ENCODE assay signal across 14 cellular contexts in genomic region chr14:91454155-91454554, GRCh38. TPM values are rescaled to one million over a fixed set of nuclear protein-coding genes. Genes with fewer than 3 reads are reported as not detected.
DNase-seq lines count a peak whose midpoint lies in the region; ATAC-seq lines count a peak whose summit lies in the region.
"Had no signal": no experiment of that assay in that cellular context is flagged by ENCODE, and none has a peak within 500 bp of the region (broad histone marks: within the 10 kb centered on the region; RNA-seq: fewer than 3 reads in every experiment).

No MANE protein-coding gene starts in this region.

- H3K27ac Mint-ChIP-seq in stimulated activated naive CD8-positive, alpha-beta T cell treated with anti-CD3 and anti-CD28 coated beads, Interleukin-15, amount 100 ng/mL, for 72 hours = no peak overlapping the region
- H3K27ac Mint-ChIP-seq in activated CD8-positive, alpha-beta T cell treated with anti-CD3 and anti-CD28 coated beads, Interleukin-2, amount 10 ng/mL, durations not matched to agents 7 days and 5 days = peak overlapping the region; percentile 21
- H3K27ac Mint-ChIP-seq in immature natural killer cell = peak overlapping the region in 5 of 6 donors; percentile 22 to 78 (median 67)

- CTCF ChIA-PET in activated CD8-positive, alpha-beta T cell treated with anti-CD3 and anti-CD28 coated beads, Interleukin-2, amount 10 ng/mL, durations not matched to agents 7 days and 5 days (lab: Charles Lee) = interaction anchor here (1.0 to 1.3 kb wide), 2 partner anchors 10 to 131 kb away, joined by 3 to 4 read pairs; no protein-coding TSS in a partner anchor

- peaks cover 30% of the 10 kb centered on the region for H3K4me1 Mint-ChIP-seq in stimulated activated naive CD8-positive, alpha-beta T cell treated with anti-CD3 and anti-CD28 coated beads, Interleukin-15, amount 100 ng/mL, for 72 hours
- H3K4me1 Mint-ChIP-seq in activated CD8-positive, alpha-beta T cell treated with anti-CD3 and anti-CD28 coated beads, Interleukin-2, amount 10 ng/mL, durations not matched to agents 7 days and 5 days (ENCODE audit: low read depth) = peaks cover 24% of the 10 kb centered on the region
- H3K4me1 Mint-ChIP-seq in immature natural killer cell = peaks cover 0 to 16% of the 10 kb centered on the region in 2 donors

- POLR2A ChIA-PET in activated CD8-positive, alpha-beta T cell treated with anti-CD3 and anti-CD28 coated beads, Interleukin-2, amount 10 ng/mL, durations not matched to agents 7 days and 5 days (lab: Charles Lee) = no interaction called here

- no peak for DNase-seq in stimulated activated naive CD8-positive, alpha-beta T cell treated with anti-CD3 and anti-CD28 coated beads, Interleukin-15, Interleukin-2, amounts not matched to agents 100 U/mL and 50 U/mL, for 24 hours
- DNase-seq in stimulated activated naive CD8-positive, alpha-beta T cell treated with anti-CD3 and anti-CD28 coated beads, Interleukin-15, amount 100 ng/mL, for 72 hours = no peak
- no peak for DNase-seq in activated CD8-positive, alpha-beta T cell treated with anti-CD3 and anti-CD28 coated beads, Interleukin-2, amount 10 ng/mL, durations not matched to agents 7 days and 5 days
- DNase-seq in immature natural killer cell = no peak
- DNase-seq: Caco-2, DMS79, NCI-H1417 treated with DMSO at 0.1 percent for 48 hours, NCI-H2029, NCI-H82, Right ventricle myocardium superior had no signal

- peak; percentile 61 for ATAC-seq in stimulated activated naive CD8-positive, alpha-beta T cell treated with anti-CD3 and anti-CD28 coated beads, Interleukin-15, Interleukin-2, amounts not matched to agents 100 U/mL and 50 U/mL, for 24 hours
- no peak for ATAC-seq in stimulated activated naive CD8-positive, alpha-beta T cell treated with anti-CD3 and anti-CD28 coated beads, Interleukin-15, amount 100 ng/mL, for 72 hours
- ATAC-seq in activated CD8-positive, alpha-beta T cell treated with anti-CD3 and anti-CD28 coated beads, Interleukin-2, amount 10 ng/mL, durations not matched to agents 7 days and 5 days = no peak
- ATAC-seq in HG02571 (IDR thresholded peaks at IDR 0.05; ENCODE audit: unreplicated experiment) (no peak), HG02981 (IDR thresholded peaks at IDR 0.05; ENCODE audit: unreplicated experiment) (no peak), HG02870 (IDR thresholded peaks at IDR 0.05; ENCODE audit: unreplicated experiment) (no peak)

- H3K4me3 Mint-ChIP-seq in stimulated activated naive CD8-positive, alpha-beta T cell treated with anti-CD3 and anti-CD28 coated beads, Interleukin-15, amount 100 ng/mL, for 72 hours = no peak overlapping the region
- H3K4me3 Mint-ChIP-seq in activated CD8-positive, alpha-beta T cell treated with anti-CD3 and anti-CD28 coated beads, Interleukin-2, amount 10 ng/mL, durations not matched to agents 7 days and 5 days = no peak overlapping the region
- no peak overlapping the region for H3K4me3 Mint-ChIP-seq in immature natural killer cell

- peaks cover 44% of the 10 kb centered on the region for H3K36me3 Mint-ChIP-seq in activated CD8-positive, alpha-beta T cell treated with anti-CD3 and anti-CD28 coated beads, Interleukin-2, amount 10 ng/mL, durations not matched to agents 7 days and 5 days (ENCODE audit: low read depth)
- peaks cover 0 to 11% (median 5%) of the 10 kb centered on the region in 3 donors for H3K36me3 Mint-ChIP-seq in immature natural killer cell

- no peaks in the 10 kb centered on the region for H3K9me3 Mint-ChIP-seq in stimulated activated naive CD8-positive, alpha-beta T cell treated with anti-CD3 and anti-CD28 coated beads, Interleukin-15, amount 100 ng/mL, for 72 hours
- no peaks in the 10 kb centered on the region for H3K9me3 Mint-ChIP-seq in activated CD8-positive, alpha-beta T cell treated with anti-CD3 and anti-CD28 coated beads, Interleukin-2, amount 10 ng/mL, durations not matched to agents 7 days and 5 days (ENCODE audit: insufficient read depth)
- no peaks in the 10 kb centered on the region for H3K9me3 Mint-ChIP-seq in immature natural killer cell

- H3K27me3 Mint-ChIP-seq in stimulated activated naive CD8-positive, alpha-beta T cell treated with anti-CD3 and anti-CD28 coated beads, Interleukin-15, amount 100 ng/mL, for 72 hours = no peaks in the 10 kb centered on the region
- H3K27me3 Mint-ChIP-seq in activated CD8-positive, alpha-beta T cell treated with anti-CD3 and anti-CD28 coated beads, Interleukin-2, amount 10 ng/mL, durations not matched to agents 7 days and 5 days (ENCODE audit: low read depth) = peaks cover 2% of the 10 kb centered on the region
- peaks cover 0 to 3% (median 1%) of the 10 kb centered on the region in 3 donors for H3K27me3 Mint-ChIP-seq in immature natural killer cell (ENCODE audit: low read depth in 3 of 3)

RNA-seq across cellular contexts. Expression of gene CCDC88C, which starts 36.5 kb away (rescaled TPM):
- total RNA-seq in activated CD8-positive, alpha-beta T cell treated with anti-CD3 and anti-CD28 coated beads, Interleukin-2, amount 10 ng/mL, durations not matched to agents 7 days and 5 days = 100 to 1,000 TPM; 147 to 153 TPM
- 10 to 100 TPM; 19.5 to 58.2 (median 21.2) TPM for polyA plus RNA-seq in immature natural killer cell
- polyA plus RNA-seq: BJ had no signal

RNA-seq across cellular contexts. Expression of gene PPP4R3A, which starts 56.0 kb away (rescaled TPM):
- total RNA-seq in activated CD8-positive, alpha-beta T cell treated with anti-CD3 and anti-CD28 coated beads, Interleukin-2, amount 10 ng/mL, durations not matched to agents 7 days and 5 days = 100 to 1,000 TPM; 121 to 129 TPM
- 100 to 1,000 TPM in 1 of 3 donors, 10 to 100 TPM in 2; 39.4 to 113 (median 46.8) TPM for polyA plus RNA-seq in immature natural killer cell

Comparison
In these comparisons a context has a peak if more than half of its experiments do, and no peak if none do; other contexts are left out.
1. H3K27ac Mint-ChIP-seq: peak in activated CD8-positive, alpha-beta T cell treated with anti-CD3 and anti-CD28 coated beads, Interleukin-2, amount 10 ng/mL, durations not matched to agents 7 days and 5 days (single experiment) and immature natural killer cell (5 of 6); none in stimulated activated naive CD8-positive, alpha-beta T cell treated with anti-CD3 and anti-CD28 coated beads, Interleukin-15, amount 100 ng/mL, for 72 hours (0 of 2).